ENCODE assay signal across 8 cellular contexts in genomic region chrX:49171752-49172279, GRCh38. TPM values are rescaled to one million over a fixed set of nuclear protein-coding genes. Genes with fewer than 3 reads are reported as not detected.
DNase-seq lines count a peak whose midpoint lies in the region; ATAC-seq, FAIRE-seq and TF ChIP-seq lines count a peak whose summit lies in the region.

Gene PLP2 (plus strand): TSS chrX:49171898. CDS start chrX:49172001, 103 bp downstream.

- H3K79me2 ChIP-seq in K562 (ENCODE audit: control insufficient read depth, insufficient read depth, low read length) (peaks cover 34% of the 10 kb centered on the region), keratinocyte (ENCODE audit: control insufficient read depth, insufficient read depth, low read length) (peaks cover 12% of the 10 kb centered on the region)

- in situ Hi-C loops in ACHN (cut with HindIII; ENCODE audit: low pct_ligation_motif_present, low pct_unique_long_range_greater_than_20kb, low sequenced_read_pairs), result no loop called here
- in situ Hi-C loops in K562 (cut with MboI), result no loop called here

- TSS peak; percentile 63 for BruUV-seq in K562 (replicated peaks; lab: Mats Ljungman, UMichigan)

- no peaks in the 10 kb centered on the region for H3K9me1 ChIP-seq in K562 (ENCODE audit: control insufficient read depth, insufficient read depth, low read length)
- H3K9me1 ChIP-seq in keratinocyte (ENCODE audit: control insufficient read depth, extremely low read depth, insufficient read depth, low read length), result no peaks in the 10 kb centered on the region

- TF ChIP-seq CTCF in K562 (IDR thresholded peaks at IDR 0.05 in 2 of 3, conservative IDR thresholded peaks at IDR 0.05 in 1 of 3; ENCODE audit: insufficient read depth in 2 of 3, low read depth in 1 of 3, low read length in 3 of 3) (no peak), keratinocyte (optimal IDR thresholded peaks at IDR 0.05 in 1 of 3, IDR thresholded peaks at IDR 0.05 in 1 of 3, conservative IDR thresholded peaks at IDR 0.05 in 1 of 3; ENCODE audit: extremely low read depth in 1 of 3, insufficient read depth in 2 of 3, low read length in 3 of 3) (no peak)

- 1% methylated on average over 46 of the region's 46 CpGs for whole genome bisulfite sequencing in HUES64
- WGBS in K562 (ENCODE audit: insufficient coverage, low coverage, missing lambda C conversion rate), result 41% methylated on average over 8 of the region's 46 CpGs

- H3K36me3 ChIP-seq in HUES64 (ENCODE audit: insufficient read depth, low read length) (no peaks in the 10 kb centered on the region), K562 (ENCODE audit: control insufficient read depth, insufficient read depth, low read length) (peaks cover 39% of the 10 kb centered on the region; the same call in 2 of the 3 replicates), keratinocyte (ENCODE audit: control insufficient read depth in 2 of 2, extremely low read depth in 1 of 2, insufficient read depth in 2 of 2, low read length in 2 of 2) (no peaks in the 10 kb centered on the region)

- TF ChIP-seq RAD21 in K562 (CRISPR knock-in tag; conservative IDR thresholded peaks at IDR 0.05 in 1 of 2, IDR thresholded peaks at IDR 0.05 in 1 of 2), result no peak

- CTCF ChIA-PET in K562 (lab: Yijun Ruan, JAX; ENCODE audit: low intra/inter-chr PET ratio), result no interaction called here

- H3K27ac ChIP-seq in HUES64 (ENCODE audit: low read depth, low read length) (no peak within 1 kb of the TSS), K562 (ENCODE audit: extremely low read depth, low read depth, low read length) (peak within 1 kb of the TSS; percentile 76), keratinocyte (ENCODE audit: control insufficient read depth, insufficient read depth, low read length) (peak within 1 kb of the TSS; percentile 83)

- POLR2A ChIA-PET in K562 (lab: Yijun Ruan, JAX), result interaction anchor here (0.6 to 1.7 kb wide), 6 partner anchors 13 to 101 kb away, joined by 3 to 5 read pairs (median 3); no protein-coding TSS in a partner anchor

- FAIRE-seq in K562 (lab: Jason Lieb, UNC) (no peak), keratinocyte (lab: Jason Lieb, UNC) (no peak)

- peaks cover 39% of the 10 kb centered on the region for H3K27me3 ChIP-seq in HUES64 (ENCODE audit: insufficient read depth, low read length)
- no peaks in the 10 kb centered on the region for H3K27me3 ChIP-seq in K562 (ENCODE audit: control insufficient read depth in 2 of 2, insufficient read depth in 2 of 2, low read length in 2 of 2)
- no peaks in the 10 kb centered on the region for H3K27me3 ChIP-seq in keratinocyte (ENCODE audit: control insufficient read depth, extremely low read depth, insufficient read depth, low read length)

- no peak within 1 kb of the TSS for H3K9ac ChIP-seq in HUES64 (ENCODE audit: low read depth, low read length)
- peak within 1 kb of the TSS; percentile 67 to 91 for H3K9ac ChIP-seq in K562 (ENCODE audit: insufficient read depth in 1 of 2, low read depth in 2 of 2, low read length in 2 of 2)
- peak within 1 kb of the TSS; percentile 89 for H3K9ac ChIP-seq in keratinocyte (ENCODE audit: control insufficient read depth, extremely low read depth, insufficient read depth, low read length)

- peak within 1 kb of the TSS; percentile 91 for H3K4me2 ChIP-seq in K562 (ENCODE audit: insufficient read depth, low read length)
- peak within 1 kb of the TSS; percentile 68 for H3K4me2 ChIP-seq in keratinocyte (ENCODE audit: control insufficient read depth, extremely low read depth, insufficient read depth, low read depth, low read length)

- DNase-seq in ACHN (peak; percentile 43), T-helper 9 cell (peak; percentile 61), K562 (ENCODE audit: extremely low read depth in 1 of 4, low spot score in 3 of 4) (peak; percentile 49 to 64 (median 52)), keratinocyte (ENCODE audit: low read depth, low spot score) (no peak), OCI-M1 (lab: John Stamatoyannopoulos, UW) (no peak)
- DNase-seq in stimulated activated CD4-positive, alpha-beta T cell treated with anti-CD3 and anti-CD28 coated beads, Interleukin-2, amount 100 ng/mL, for 4 hours (ENCODE audit: low read depth), result peak; percentile 61

- H3K4me3 ChIP-seq in HUES64 (ENCODE audit: low read length) (peak within 1 kb of the TSS; percentile 57), K562 (peak within 1 kb of the TSS; percentile 57), keratinocyte (ENCODE audit: control insufficient read depth in 2 of 3, extremely low read depth in 1 of 3, insufficient read depth in 2 of 3, low read depth in 1 of 3, low read length in 3 of 3) (peak within 1 kb of the TSS; percentile 67 to 76 (median 73))

- 0 out of 2 replicates have a peak, but pooled peaks cover 5% of the 10 kb centered on the region for H3K4me1 ChIP-seq in HUES64 (ENCODE audit: insufficient read depth, low read length)
- H3K4me1 ChIP-seq in K562 (replicated peaks in 1 of 2; ENCODE audit: control insufficient read depth in 2 of 2, insufficient read depth in 2 of 2, low read length in 2 of 2), result peaks cover 46 to 56% of the 10 kb centered on the region in 2 experiments
- H3K4me1 ChIP-seq in keratinocyte (ENCODE audit: control insufficient read depth, extremely low read depth, insufficient read depth, low read length), result peaks cover 27% of the 10 kb centered on the region

- TF ChIP-seq POLR2A in K562 (conservative IDR thresholded peaks at IDR 0.05), result peak; percentile 68

- dilution Hi-C loops in keratinocyte (cut with MboI; ENCODE audit: extremely low pct_ligation_motif_present, low sequenced_read_pairs), result no loop called here

- intact Hi-C loops in K562 (cut with micrococcal nuclease), result loop anchor here (10.0 kb wide), 2 partner anchors 217 to 367 kb away; partner anchors contain the start of genes HDAC6 and OTUD5

- H2AFZ ChIP-seq in K562 (ENCODE audit: low read depth, low read length) (no peak within 1 kb of the TSS; the same call in 1 of the 2 replicates), keratinocyte (ENCODE audit: control insufficient read depth, low read length) (no peak within 1 kb of the TSS)

- no peak for TF ChIP-seq EP300 in K562 (IDR thresholded peaks at IDR 0.05; ENCODE audit: low read length)

- H4K20me1 ChIP-seq in K562 (replicated peaks; ENCODE audit: control insufficient read depth, insufficient read depth, low read length) (no peaks in the 10 kb centered on the region), keratinocyte (ENCODE audit: control insufficient read depth, extremely low read depth, insufficient read depth, low read length) (peaks cover 6% of the 10 kb centered on the region)

- H3K9me3 ChIP-seq in HUES64 (ENCODE audit: insufficient read depth, low read depth, low read length) (no peaks in the 10 kb centered on the region), K562 (replicated peaks; ENCODE audit: control insufficient read depth, insufficient read depth, low read depth, low read length) (no peaks in the 10 kb centered on the region), keratinocyte (ENCODE audit: control insufficient read depth, low read depth, low read length) (no peaks in the 10 kb centered on the region)

- peak; percentile 34 for ATAC-seq in GM19025 (IDR thresholded peaks at IDR 0.05; ENCODE audit: low read depth, unreplicated experiment)
- peak; percentile 38 for ATAC-seq in K562

RNA-seq across cellular contexts. Expression of gene PLP2, which starts in this region (rescaled TPM):
- 2.8 TPM for polyA plus RNA-seq in HUES64 (2013, experiment 1 of 2)
- 3.8 TPM for polyA plus RNA-seq in HUES64 (2013, experiment 2 of 2)
- total RNA-seq in K562 (2011; cell fraction: chromatin; rRNA removed; ENCODE audit: low replicate concordance), result 74.1 and 122 TPM in 2 replicates
- 138 and 180 TPM in 2 replicates for total RNA-seq in K562 (2011; cell fraction: nucleolus; rRNA removed)
- total RNA-seq in K562 (2011; cell fraction: nucleoplasm; rRNA removed), result 178 and 233 TPM in 2 replicates
- total RNA-seq in K562 (2014; rRNA removed) (34.7 and 55.2 TPM in 2 replicates), K562 (2014; rRNA removed; fragmentation: Illumina TruSeq; extraction: Trizol) (65.1 and 67.8 TPM in 2 replicates), K562 (2015; rRNA removed; fragmentation: Illumina TruSeq; extraction: Trizol) (70.4 and 73.0 TPM in 2 replicates), K562 (2021) (106 and 112 TPM in 2 replicates)
- polyA plus RNA-seq in K562 (2011; rRNA removed) (169 and 175 TPM in 2 replicates), K562 (2014; fragmentation: Illumina TruSeq; extraction: Trizol) (199 and 236 TPM in 2 replicates), K562 (2014; fragmentation: Nextera tagmentation; extraction: Ambion mirVana) (100 to 1,000 TPM; 117 to 208 TPM), K562 (2014; rRNA removed) (63.0 and 96.3 TPM in 2 replicates), keratinocyte (284 to 488 TPM (median 358 TPM) in 3 replicates)
- 367 and 379 TPM in 2 replicates for polyA plus RNA-seq in K562 (2011; cell fraction: cytosol; rRNA removed)
- 76.0 and 82.2 TPM in 2 replicates for polyA plus RNA-seq in K562 (2011; cell fraction: nucleus; rRNA removed)
- polyA plus RNA-seq in K562 (2012), result 170 and 356 TPM in 2 replicates
- 88.3 and 104 TPM in 2 replicates for polyA minus RNA-seq in K562 (2011; rRNA and poly(A)+ RNA removed)
- polyA minus RNA-seq in K562 (2011; cell fraction: cytosol; rRNA and poly(A)+ RNA removed), result 55.9 and 80.5 TPM in 2 replicates
- polyA minus RNA-seq in K562 (2011; cell fraction: nucleus; rRNA and poly(A)+ RNA removed), result 8.6 and 18.3 TPM in 2 replicates
- 19.3 TPM for polyA plus RNA-seq in keratinocyte (2011; ENCODE audit: low read depth)
- 435 and 483 TPM in 2 replicates for polyA plus RNA-seq in keratinocyte (2011; cell fraction: cytosol; rRNA removed)
- polyA plus RNA-seq in keratinocyte (2011; cell fraction: nucleus; rRNA removed), result 270 and 305 TPM in 2 replicates
- 215 and 344 TPM in 2 replicates for polyA plus RNA-seq in keratinocyte (2012; ENCODE audit: low replicate concordance)
- 359 to 538 TPM (median 417 TPM) in 3 replicates for polyA minus RNA-seq in keratinocyte
- 192 TPM for polyA minus RNA-seq in keratinocyte (2011; cell fraction: cytosol; rRNA and poly(A)+ RNA removed)
- polyA minus RNA-seq in keratinocyte (2011; cell fraction: nucleus; rRNA and poly(A)+ RNA removed), result 54.7 and 87.5 TPM in 2 replicates

Comparison
In these comparisons a context has a peak if more than half of its experiments do, and no peak if none do; other contexts are left out.
1. DNase-seq: peak in ACHN (single experiment), T-helper 9 cell (single experiment), K562 (4 of 4) and stimulated activated CD4-positive, alpha-beta T cell treated with anti-CD3 and anti-CD28 coated beads, Interleukin-2, amount 100 ng/mL, for 4 hours (single experiment); none in keratinocyte (single experiment) and OCI-M1 (single experiment).
2. Peak in every context shown above with its lines, with median percentiles within 50 percentile points of each other: H3K4me3 ChIP-seq.